Comparison of ENCODE assay signal across 6 cellular contexts in genomic region chr20:63538204-63539091, GRCh38. TPM values are rescaled to one million over a fixed set of nuclear protein-coding genes. Genes with fewer than 3 reads are reported as not detected.
A peak's percentile ranks its signal among the peaks of the same experiment; 100 is the strongest.
DNase-seq lines count a peak whose midpoint lies in the region; ATAC-seq and TF ChIP-seq lines count a peak whose summit lies in the region.

No MANE protein-coding gene starts in this region.

- H3K27me3 ChIP-seq in BLaER1 (peaks cover 26% of the 10 kb centered on the region; the same call in 1 of the 2 replicates), MG63 (no peaks in the 10 kb centered on the region)

- peaks cover 8% of the 10 kb centered on the region; the same call in 1 of the 2 replicates for H4K20me1 ChIP-seq in BLaER1

- H3K36me3 ChIP-seq in BLaER1: no peaks in the 10 kb centered on the region
- H3K36me3 ChIP-seq in MG63: no peaks in the 10 kb centered on the region

- H3K4me1 ChIP-seq in BLaER1: peaks cover 80% of the 10 kb centered on the region

- no peak for ATAC-seq in GM21526 (IDR thresholded peaks at IDR 0.05; ENCODE audit: low FRiP score, unreplicated experiment)

- no peak overlapping the region for H3K27ac Mint-ChIP-seq in progenitor cell of endocrine pancreas

- H3K36me3 Mint-ChIP-seq in progenitor cell of endocrine pancreas (ENCODE audit: insufficient read depth): no peaks in the 10 kb centered on the region

- H3K9me3 Mint-ChIP-seq in progenitor cell of endocrine pancreas (ENCODE audit: low read depth): no peaks in the 10 kb centered on the region

- H3K4me1 Mint-ChIP-seq in progenitor cell of endocrine pancreas (ENCODE audit: low read depth): peaks cover 3% of the 10 kb centered on the region

- H3K27ac ChIP-seq in BLaER1: 0 out of 2 replicates have a peak overlapping the region, but pooled peaks have one; percentile 74

- H3K4me3 ChIP-seq in BLaER1: peak overlapping the region; percentile 60; the same call in 1 of the 2 replicates
- peak overlapping the region; percentile 36 for H3K4me3 ChIP-seq in MG63
- H3K4me3 ChIP-seq in cardiac fibroblast (replicated peaks in 1 of 2; ENCODE audit: low read depth in 2 of 2, low read length in 2 of 2): peak overlapping the region; percentile 28 to 32

- peak overlapping the region; percentile 94 for H3K4me2 ChIP-seq in BLaER1

- H3K9me3 ChIP-seq in BLaER1 (no peaks in the 10 kb centered on the region), MG63 (no peaks in the 10 kb centered on the region)

- peaks cover under 1% of the 10 kb centered on the region for H3K27me3 Mint-ChIP-seq in progenitor cell of endocrine pancreas

- H3K4me3 Mint-ChIP-seq in progenitor cell of endocrine pancreas (ENCODE audit: low read depth): peak overlapping the region; percentile 31

- H3K9ac ChIP-seq in BLaER1: no peak overlapping the region

- no peak for DNase-seq in MG63
- peak in 1 of 2 donors; percentile 38 for DNase-seq in cardiac fibroblast (ENCODE audit: low read depth in 2 of 2)
- DNase-seq in progenitor cell of endocrine pancreas (ENCODE audit: low spot score, unreplicated experiment): no peak
- no peak for DNase-seq in NCI-H187 treated with DMSO at 0.1 percent for 48 hours (lab: John Stamatoyannopoulos, UW)

- TF ChIP-seq CTCF in cardiac fibroblast (IDR thresholded peaks at IDR 0.05; ENCODE audit: low read depth, low read length): no peak
- TF ChIP-seq CTCF in progenitor cell of endocrine pancreas (IDR thresholded peaks at IDR 0.05; ENCODE audit: unreplicated experiment): no peak

RNA-seq across cellular contexts. Expression of gene PTK6, which starts 1.3 kb away (rescaled TPM):
- 0.23 and 8.0 TPM in 2 replicates for total RNA-seq in MG63 (2014; rRNA removed; shearing (Covaris generic); ENCODE audit: low replicate concordance)
- total RNA-seq in progenitor cell of endocrine pancreas: 0.29 and 0.31 TPM in 2 replicates

RNA-seq across cellular contexts. Expression of gene SRMS, which starts 9.1 kb away (rescaled TPM):
- not detected in 2 replicates for total RNA-seq in MG63 (2014; rRNA removed; shearing (Covaris generic); ENCODE audit: low replicate concordance)
- not detected in 2 replicates for total RNA-seq in progenitor cell of endocrine pancreas

RNA-seq across cellular contexts. Expression of gene FNDC11, which starts 15.5 kb away (rescaled TPM):
- not detected in 2 replicates for total RNA-seq in MG63 (2014; rRNA removed; shearing (Covaris generic); ENCODE audit: low replicate concordance)
- total RNA-seq in progenitor cell of endocrine pancreas: 1.9 and 2.6 TPM in 2 replicates

RNA-seq across cellular contexts. Expression of gene PPDPF, which starts 17.9 kb away (rescaled TPM):
- 21.4 and 40.1 TPM in 2 replicates for total RNA-seq in MG63 (2014; rRNA removed; shearing (Covaris generic); ENCODE audit: low replicate concordance)
- total RNA-seq in progenitor cell of endocrine pancreas: 340 and 374 TPM in 2 replicates

RNA-seq across cellular contexts. Expression of gene HELZ2, which starts 35.6 kb away (rescaled TPM):
- 26.4 and 34.4 TPM in 2 replicates for total RNA-seq in MG63 (2014; rRNA removed; shearing (Covaris generic); ENCODE audit: low replicate concordance)
- 19.3 and 21.6 TPM in 2 replicates for total RNA-seq in progenitor cell of endocrine pancreas
